In the genomic region with DNA sequence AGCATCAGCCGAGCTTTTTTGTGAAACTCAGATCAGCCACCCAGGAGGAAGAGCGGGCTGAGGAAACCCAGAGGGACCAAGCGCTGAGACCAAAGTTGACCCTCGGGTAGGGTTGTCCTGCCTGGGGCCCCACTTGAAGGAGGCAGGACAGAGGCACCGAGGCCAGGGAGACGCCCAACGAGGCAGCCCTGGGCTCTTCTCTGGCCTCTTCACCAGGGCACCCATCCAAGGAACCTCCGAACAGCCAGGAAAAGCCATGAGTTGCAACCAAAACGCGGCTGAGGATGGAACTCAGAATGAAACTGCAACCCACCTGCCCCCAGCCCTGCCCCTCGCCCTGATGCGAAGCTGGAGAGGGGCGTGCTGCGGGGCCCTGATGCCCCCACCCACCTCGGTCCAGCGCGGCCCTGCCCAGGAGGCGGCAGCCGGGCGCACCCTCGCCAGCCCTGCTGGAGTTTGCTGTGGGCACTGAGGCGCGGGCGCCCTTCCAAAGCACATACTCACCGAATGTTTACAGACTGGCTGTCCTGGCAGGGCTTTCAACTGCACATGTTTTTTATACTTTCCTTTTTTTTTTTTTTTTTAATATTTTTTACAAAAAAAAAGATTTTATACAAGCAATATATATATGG, we compare ENCODE assay signal across 14 cellular contexts. TPM values are rescaled to one million over a fixed set of nuclear protein-coding genes. Genes with fewer than 3 reads are reported as not detected.
DNase-seq lines count a peak whose midpoint lies in the region; ATAC-seq and TF ChIP-seq lines count a peak whose summit lies in the region.
"Had no signal": no experiment of that assay in that cellular context is flagged by ENCODE, and none has a peak within 500 bp of the region (broad histone marks: within the 10 kb centered on the region; RNA-seq: fewer than 3 reads in every experiment).

No MANE protein-coding gene starts in this region.

- TF ChIP-seq POLR2A in upper lobe of left lung (IDR thresholded peaks at IDR 0.05): no peak

- H3K27me3 ChIP-seq in upper lobe of left lung: no peaks in the 10 kb centered on the region
- H3K27me3 ChIP-seq in H7 (ENCODE audit: control insufficient read depth, insufficient read depth, low read length): no peaks in the 10 kb centered on the region
- H3K27me3 ChIP-seq: MG63 had no signal

- H3K9me3 ChIP-seq in upper lobe of left lung: no peaks in the 10 kb centered on the region
- H3K9me3 ChIP-seq: MG63 had no signal

- H3K4me3 ChIP-seq in upper lobe of left lung (no peak overlapping the region), H7 (ENCODE audit: insufficient read depth, low read depth, low read length) (no peak overlapping the region)
- H3K4me3 ChIP-seq: MG63 had no signal

- TF ChIP-seq CTCF in VCaP (conservative IDR thresholded peaks at IDR 0.05): 0 out of 2 replicates have a peak, but pooled peaks have one; percentile 11
- no peak for TF ChIP-seq CTCF in upper lobe of left lung (IDR thresholded peaks at IDR 0.05)

- peaks cover 3 to 37% (median 27%) of the 10 kb centered on the region in 4 donors for H3K4me1 ChIP-seq in upper lobe of left lung

- H3K36me3 ChIP-seq in upper lobe of left lung: peaks cover 7 to 82% (median 47%) of the 10 kb centered on the region in 4 donors
- peaks cover 26% of the 10 kb centered on the region for H3K36me3 ChIP-seq in H7 (replicated peaks; ENCODE audit: control insufficient read depth, insufficient read depth, low read length)

- ATAC-seq in upper lobe of left lung (ENCODE audit: low FRiP score in 2 of 2) (peak; percentile 59 to 84), SK-N-SH treated with all-trans-retinoic acid at 6 μM for 48 hours (no peak)

- H3K27ac ChIP-seq in VCaP (peak overlapping the region; percentile 63), upper lobe of left lung (peak overlapping the region in 2 of 4 donors; percentile 28 to 61)

- DNase-seq in activated effector memory CD4-positive, alpha-beta T cell treated with anti-CD3 and anti-CD28 coated beads, Interleukin-2, amount 50 U/mL, for 16 hours: peak; percentile 46
- DNase-seq in activated effector memory CD4-positive, alpha-beta T cell treated with Interleukin-2 at 50 U/mL for 16 hours: no peak
- DNase-seq in medulla oblongata (ENCODE audit: extremely low spot score): peak; percentile 19
- DNase-seq in upper lobe of left lung: peak; percentile 85 to 89
- DNase-seq in NCI-H2171 treated with DMSO at 0.1 percent for 48 hours (lab: John Stamatoyannopoulos, UW): no peak
- DNase-seq in H7: no peak
- DNase-seq: activated CD8-positive, alpha-beta memory T cell treated with anti-CD3 and anti-CD28 coated beads for 24 hours; DMS79; MG63; T-helper 2 cell had no signal

- WGBS in upper lobe of left lung, 2 donors: 57 to 69% methylated on average over 19 to 25 of the region's 25 CpGs

- no peak for TF ChIP-seq EP300 in upper lobe of left lung (IDR thresholded peaks at IDR 0.05)

TF ChIP-seq in SK-N-SH treated with all-trans-retinoic acid at 6 μM for 48 hours, 23 proteins besides CTCF, POLR2A, EP300 and RAD21:
- TF ChIP-seq TOX (CRISPR knock-in tag; IDR thresholded peaks at IDR 0.05; ENCODE audit: borderline replicate concordance) (no peak), POU6F1 (CRISPR knock-in tag; IDR thresholded peaks at IDR 0.05; ENCODE audit: borderline replicate concordance, low read depth) (no peak), ARNTL (CRISPR knock-in tag; IDR thresholded peaks at IDR 0.05; ENCODE audit: borderline replicate concordance, low read depth) (no peak), OSR1 (CRISPR knock-in tag; IDR thresholded peaks at IDR 0.05) (no peak), CSDC2 (CRISPR knock-in tag; IDR thresholded peaks at IDR 0.05) (no peak), ZFP3 (CRISPR knock-in tag; IDR thresholded peaks at IDR 0.05) (no peak), PPARA (CRISPR knock-in tag; IDR thresholded peaks at IDR 0.05; ENCODE audit: borderline replicate concordance) (no peak), ESRRG (CRISPR knock-in tag; IDR thresholded peaks at IDR 0.05) (no peak), ZNF70 (CRISPR knock-in tag; IDR thresholded peaks at IDR 0.05) (no peak)
TF ChIP-seq in SK-N-SH treated with all-trans-retinoic acid at 6 μM for 48 hours: peak in this region for 0.

RNA-seq across cellular contexts. Expression of gene JDP2, which starts 41.9 kb away (rescaled TPM):
- total RNA-seq in upper lobe of left lung: 100 to 1,000 TPM in 3 of 6 donors, 10 to 100 TPM in 3; 60.5 to 150 (median 110) TPM
- total RNA-seq in H7 (2014; rRNA removed; shearing (Covaris generic)): 30.2 and 37.9 TPM in 2 replicates

RNA-seq across cellular contexts. Expression of gene BATF, which starts 52.5 kb away (rescaled TPM):
- 10 to 100 TPM in 5 of 6 donors, 1 to 10 TPM in 1; 5.4 to 25.1 (median 10.8) TPM for total RNA-seq in upper lobe of left lung
- total RNA-seq in H7 (2014; rRNA removed; shearing (Covaris generic)): not detected in 2 replicates
- total RNA-seq: fibroblast of villous mesenchyme, osteocyte had no signal

Comparison
In these comparisons a context has a peak if more than half of its experiments do, and no peak if none do; other contexts are left out.
1. DNase-seq: peak in activated effector memory CD4-positive, alpha-beta T cell treated with anti-CD3 and anti-CD28 coated beads, Interleukin-2, amount 50 U/mL, for 16 hours (single experiment), medulla oblongata (single experiment) and upper lobe of left lung (2 of 2); none in activated effector memory CD4-positive, alpha-beta T cell treated with Interleukin-2 at 50 U/mL for 16 hours (single experiment), NCI-H2171 treated with DMSO at 0.1 percent for 48 hours (single experiment) and H7 (single experiment).